Comparison of ENCODE assay signal across 34 cellular contexts in the genomic region with DNA sequence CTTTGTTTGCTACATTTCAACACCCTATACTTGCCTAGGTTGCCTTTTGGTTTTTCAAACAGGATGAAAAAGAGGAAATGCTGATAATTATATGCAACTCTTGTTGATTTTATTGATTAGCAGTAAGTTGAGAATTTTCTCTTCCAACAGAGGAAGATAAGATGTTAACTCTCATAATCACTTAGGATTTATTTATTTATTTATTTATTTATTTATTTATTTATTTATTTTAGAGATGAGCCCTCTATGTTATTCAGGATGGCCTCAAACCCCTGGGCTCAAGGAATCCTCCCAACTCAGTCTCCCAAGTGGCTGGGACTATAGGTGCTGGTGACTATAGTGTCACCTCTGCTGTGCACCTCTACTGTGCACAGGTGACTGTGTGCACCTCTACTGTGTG.
DNase-seq lines count a peak whose midpoint lies in the region; ATAC-seq, FAIRE-seq and TF ChIP-seq lines count a peak whose summit lies in the region.
"Had no signal": no experiment of that assay in that cellular context is flagged by ENCODE, and none has a peak within 500 bp of the region (broad histone marks: within the 10 kb centered on the region; RNA-seq: fewer than 3 reads in every experiment).

No MANE protein-coding gene starts in this region.

- no peak overlapping the region for H3K27ac ChIP-seq in A549
- H3K27ac ChIP-seq: 22Rv1; BLaER1; BLaER1 treated with 17β-estradiol and CSF1 and Interleukin-3, amounts not matched to agents 10 nM and 100 nM; C4-2B had no signal

- ATAC-seq in stimulated activated naive CD8-positive, alpha-beta T cell treated with anti-CD3 and anti-CD28 coated beads, Interleukin-15, amount 100 ng/mL, for 72 hours, result peak; percentile 35
- no peak for ATAC-seq in stimulated activated naive CD8-positive, alpha-beta T cell treated with anti-CD3 and anti-CD28 coated beads, Interleukin-15, Interleukin-2, amounts not matched to agents 100 U/mL and 50 U/mL, for 24 hours
- ATAC-seq in A549 (no peak), GM18873 (IDR thresholded peaks at IDR 0.05; ENCODE audit: low FRiP score, unreplicated experiment) (no peak)
- ATAC-seq: CD8-positive, alpha-beta T cell had no signal

- TF ChIP-seq POLR2A in A549 (IDR thresholded peaks at IDR 0.05; ENCODE audit: low read length), result no peak

- TF ChIP-seq RAD21 in A549 (conservative IDR thresholded peaks at IDR 0.05 in 1 of 2, IDR thresholded peaks at IDR 0.05 in 1 of 2), result no peak

- POLR2A ChIA-PET in A549 (lab: Yijun Ruan, JAX), result no interaction called here

- no peak overlapping the region for H3K27ac Mint-ChIP-seq in stimulated activated naive CD8-positive, alpha-beta T cell treated with anti-CD3 and anti-CD28 coated beads, Interleukin-15, amount 100 ng/mL, for 72 hours
- H3K27ac Mint-ChIP-seq: B cell; CD14-positive monocyte; CD4-positive, alpha-beta memory T cell; CD4-positive, alpha-beta T cell; CD8-positive, alpha-beta memory T cell; CD8-positive, alpha-beta T cell had no signal

- CTCF ChIA-PET in A549 (lab: Yijun Ruan, JAX), result interaction anchor here (0.6 to 0.9 kb wide), 2 partner anchors 12 to 280 kb away, joined by 3 to 4 read pairs; no protein-coding TSS in a partner anchor

- no peak for DNase-seq in stimulated activated naive CD8-positive, alpha-beta T cell treated with anti-CD3 and anti-CD28 coated beads, Interleukin-15, amount 100 ng/mL, for 72 hours
- no peak for DNase-seq in stimulated activated naive CD8-positive, alpha-beta T cell treated with anti-CD3 and anti-CD28 coated beads, Interleukin-15, Interleukin-2, amounts not matched to agents 100 U/mL and 50 U/mL, for 24 hours
- DNase-seq in A549 (ENCODE audit: low read depth in 1 of 2, low spot score in 1 of 2), result no peak
- peak; percentile 6 for DNase-seq in superior temporal gyrus (ENCODE audit: extremely low spot score)
- no peak for DNase-seq in activated CD8-positive, alpha-beta memory T cell treated with anti-CD3 and anti-CD28 coated beads, Interleukin-2, amount 50 U/mL, for 48 hours
- DNase-seq: 8988T; ACHN; AML-193; BE2C; C1 segment of cervical spinal cord; Caco-2; Calu3; CD4-positive, alpha-beta memory T cell; CD4-positive, alpha-beta T cell; CD4-positive, CD25-positive, alpha-beta regulatory T cell; CD8-positive, alpha-beta memory T cell; CD8-positive, alpha-beta T cell; COR-L47; DMS 273 treated with DMSO at 0.1 percent for 48 hours; DMS153; DMS53; DMS79; DMS79 treated with DMSO at 0.1 percent for 48 hours; DND-41; EL had no signal

- TF ChIP-seq CTCF in A549 (IDR thresholded peaks at IDR 0.05), result no peak

- H3K27me3 Mint-ChIP-seq in stimulated activated naive CD8-positive, alpha-beta T cell treated with anti-CD3 and anti-CD28 coated beads, Interleukin-15, amount 100 ng/mL, for 72 hours, result no peaks in the 10 kb centered on the region
- H3K27me3 Mint-ChIP-seq: B cell; CD4-positive, alpha-beta memory T cell; CD4-positive, alpha-beta T cell; CD4-positive, CD25-positive, alpha-beta regulatory T cell; CD8-positive, alpha-beta memory T cell had no signal

- no peak overlapping the region for H3K4me3 ChIP-seq in A549
- H3K4me3 ChIP-seq: BLaER1; BLaER1 treated with 17β-estradiol and CSF1 and Interleukin-3, amounts not matched to agents 10 nM and 100 nM had no signal

- no peak overlapping the region for H3K4me3 Mint-ChIP-seq in stimulated activated naive CD8-positive, alpha-beta T cell treated with anti-CD3 and anti-CD28 coated beads, Interleukin-15, amount 100 ng/mL, for 72 hours
- H3K4me3 Mint-ChIP-seq: B cell; CD14-positive monocyte; CD4-positive, alpha-beta memory T cell; CD4-positive, alpha-beta T cell; CD4-positive, CD25-positive, alpha-beta regulatory T cell; CD8-positive, alpha-beta memory T cell; CD8-positive, alpha-beta T cell had no signal

- no peak overlapping the region for H3K4me2 ChIP-seq in A549
- H3K4me2 ChIP-seq: BLaER1; BLaER1 treated with 17β-estradiol and CSF1 and Interleukin-3, amounts not matched to agents 10 nM and 100 nM had no signal

- no peak for FAIRE-seq in A549 (lab: Jason Lieb, UNC)
- FAIRE-seq: A204.1, D721Med had no signal

- H3K9me3 Mint-ChIP-seq in stimulated activated naive CD8-positive, alpha-beta T cell treated with anti-CD3 and anti-CD28 coated beads, Interleukin-15, amount 100 ng/mL, for 72 hours, result no peaks in the 10 kb centered on the region
- H3K9me3 Mint-ChIP-seq: CD4-positive, alpha-beta T cell; CD8-positive, alpha-beta T cell had no signal

- H3K4me1 ChIP-seq in A549, result peaks cover 16% of the 10 kb centered on the region
- H3K4me1 ChIP-seq: BE2C, BLaER1, Caco-2 had no signal

- H3K4me1 Mint-ChIP-seq in stimulated activated naive CD8-positive, alpha-beta T cell treated with anti-CD3 and anti-CD28 coated beads, Interleukin-15, amount 100 ng/mL, for 72 hours, result peaks cover 7% of the 10 kb centered on the region
- H3K4me1 Mint-ChIP-seq: B cell; CD4-positive, alpha-beta memory T cell had no signal

- H3K9me3 ChIP-seq in A549, result no peaks in the 10 kb centered on the region
- H3K9me3 ChIP-seq: BE2C; BLaER1; BLaER1 treated with 17β-estradiol and CSF1 and Interleukin-3, amounts not matched to agents 10 nM and 100 nM; Caco-2 had no signal

- no peak for TF ChIP-seq EP300 in A549 (IDR thresholded peaks at IDR 0.05)

TF ChIP-seq in A549, 52 proteins besides CTCF, POLR2A, EP300 and RAD21:
- TF ChIP-seq RNF2 (IDR thresholded peaks at IDR 0.05; ENCODE audit: borderline replicate concordance, low read depth) (no peak), ZC3H11A (IDR thresholded peaks at IDR 0.05) (peak; percentile 92)
